ENCODE assay signal across 8 cellular contexts in genomic region chr10:4849555-4850242, GRCh38. TPM values are rescaled to one million over a fixed set of nuclear protein-coding genes. Genes with fewer than 3 reads are reported as not detected.
DNase-seq lines count a peak whose midpoint lies in the region; ATAC-seq and TF ChIP-seq lines count a peak whose summit lies in the region.

No MANE protein-coding gene starts in this region.

- H3K4me1 ChIP-seq in trophoblast cell (ENCODE audit: control insufficient read depth in 1 of 2, insufficient read depth in 2 of 2, low read length in 2 of 2) = peaks cover 0 to 2% of the 10 kb centered on the region in 2 experiments

- H2BK5ac ChIP-seq in trophoblast cell (ENCODE audit: low read depth, low read length, poor library complexity) = no peak overlapping the region

- peak overlapping the region; percentile 22 for H4K91ac ChIP-seq in trophoblast cell (ENCODE audit: low read depth, low read length)

- DNase-seq in GM12864 (ENCODE audit: low read depth) = peak; percentile 69
- peak; percentile 78 for DNase-seq in NCI-H1092 (lab: John Stamatoyannopoulos, UW)
- peak; percentile 93 for DNase-seq in SK-N-DZ (ENCODE audit: low spot score)
- peak; percentile 70 to 89 (median 78) for DNase-seq in activated naive CD4-positive, alpha-beta T cell (lab: John Stamatoyannopoulos, UW)
- peak; percentile 89 for DNase-seq in glomerular visceral epithelial cell (ENCODE audit: extremely low spot score)
- DNase-seq in trophoblast cell = peak; percentile 91 to 97
- DNase-seq in type B pancreatic cell (ENCODE audit: extremely low spot score, unreplicated experiment) = peak; percentile 90

- peaks cover 6% of the 10 kb centered on the region for H3K36me3 Mint-ChIP-seq in type B pancreatic cell

- no peak overlapping the region for H3K23ac ChIP-seq in trophoblast cell (ENCODE audit: low read length)

- no peak overlapping the region for H4K8ac ChIP-seq in trophoblast cell (ENCODE audit: low read depth, low read length)

- H2BK12ac ChIP-seq in trophoblast cell (ENCODE audit: low read length) = no peak overlapping the region

- H3K79me1 ChIP-seq in trophoblast cell (ENCODE audit: low read length) = no peaks in the 10 kb centered on the region

- no peak overlapping the region for H3K14ac ChIP-seq in trophoblast cell (ENCODE audit: low read length)

- peak overlapping the region; percentile 53 for H3K4me3 Mint-ChIP-seq in type B pancreatic cell

- peaks cover 2% of the 10 kb centered on the region for H3K9me3 ChIP-seq in trophoblast cell (ENCODE audit: insufficient read depth, low read depth, low read length)

- H3K36me3 ChIP-seq in trophoblast cell (ENCODE audit: control insufficient read depth in 1 of 2, insufficient read depth in 2 of 2, low read length in 2 of 2) = no peaks in the 10 kb centered on the region

- H3K4ac ChIP-seq in trophoblast cell (ENCODE audit: low read depth, low read length) = no peak overlapping the region

- H3K4me3 ChIP-seq in GM12864 (ENCODE audit: low read depth, low read length) (no peak overlapping the region), trophoblast cell (ENCODE audit: low read depth, low read length) (no peak overlapping the region)

- peak overlapping the region; percentile 13 for H3K4me2 ChIP-seq in trophoblast cell (ENCODE audit: low read length)

- no peaks in the 10 kb centered on the region for H3K9me3 Mint-ChIP-seq in type B pancreatic cell

- peak; percentile 89 for ATAC-seq in HG02623 (IDR thresholded peaks at IDR 0.05; ENCODE audit: unreplicated experiment)

- WGBS in trophoblast cell (ENCODE audit: extremely low coverage, insufficient coverage, insufficient read length) = no CpG with 5 or more reads among the region's 12 CpGs

- H2BK120ac ChIP-seq in trophoblast cell (ENCODE audit: insufficient read depth, low read length, poor library complexity) = no peak overlapping the region

- H2AK5ac ChIP-seq in trophoblast cell (ENCODE audit: low read length) = no peak overlapping the region

- H4K12ac ChIP-seq in trophoblast cell (ENCODE audit: low read depth, low read length) = no peak overlapping the region

- no peaks in the 10 kb centered on the region for H3K79me2 ChIP-seq in trophoblast cell (ENCODE audit: control insufficient read depth, insufficient read depth, low read length, poor library complexity)

- TF ChIP-seq CTCF in GM12864 (IDR thresholded peaks at IDR 0.05; ENCODE audit: low read depth, low read length, missing control alignments) = peak; percentile 97
- TF ChIP-seq CTCF in type B pancreatic cell (conservative IDR thresholded peaks at IDR 0.05) = peak; percentile 99

- peak overlapping the region; percentile 81 for H3K27ac Mint-ChIP-seq in type B pancreatic cell

- no peak overlapping the region for H3K9ac ChIP-seq in trophoblast cell (ENCODE audit: low read length)

- H3K27me3 ChIP-seq in trophoblast cell (ENCODE audit: insufficient read depth, low read length) = no peaks in the 10 kb centered on the region

- H3K4me1 Mint-ChIP-seq in type B pancreatic cell (ENCODE audit: unreplicated experiment) = peaks cover 16% of the 10 kb centered on the region

- H3K18ac ChIP-seq in trophoblast cell (ENCODE audit: low read length) = no peak overlapping the region

- no peak overlapping the region for H3K27ac ChIP-seq in trophoblast cell (ENCODE audit: low read depth, low read length)

- H3K27me3 Mint-ChIP-seq in type B pancreatic cell = no peaks in the 10 kb centered on the region

- H2AFZ ChIP-seq in trophoblast cell (ENCODE audit: insufficient read depth, low read length, poor library complexity) = no peak overlapping the region

RNA-seq across cellular contexts. Expression of gene AKR1E2, which starts 23.7 kb away (rescaled TPM):
- polyA plus RNA-seq in SK-N-DZ (2014; cell fraction: cytosol; rRNA removed) = 0.16 and 2.3 TPM in 2 replicates
- 0.90 and 1.7 TPM in 2 replicates for polyA plus RNA-seq in SK-N-DZ (2014; cell fraction: nucleus; rRNA removed)
- polyA plus RNA-seq in trophoblast cell (2013) = 0.31 and 0.42 TPM in 2 replicates
- 4.7 and 6.6 TPM in 2 replicates for total RNA-seq in type B pancreatic cell (ENCODE audit: low replicate concordance)
